Comparison of ENCODE assay signal across 9 cellular contexts in the genomic region with DNA sequence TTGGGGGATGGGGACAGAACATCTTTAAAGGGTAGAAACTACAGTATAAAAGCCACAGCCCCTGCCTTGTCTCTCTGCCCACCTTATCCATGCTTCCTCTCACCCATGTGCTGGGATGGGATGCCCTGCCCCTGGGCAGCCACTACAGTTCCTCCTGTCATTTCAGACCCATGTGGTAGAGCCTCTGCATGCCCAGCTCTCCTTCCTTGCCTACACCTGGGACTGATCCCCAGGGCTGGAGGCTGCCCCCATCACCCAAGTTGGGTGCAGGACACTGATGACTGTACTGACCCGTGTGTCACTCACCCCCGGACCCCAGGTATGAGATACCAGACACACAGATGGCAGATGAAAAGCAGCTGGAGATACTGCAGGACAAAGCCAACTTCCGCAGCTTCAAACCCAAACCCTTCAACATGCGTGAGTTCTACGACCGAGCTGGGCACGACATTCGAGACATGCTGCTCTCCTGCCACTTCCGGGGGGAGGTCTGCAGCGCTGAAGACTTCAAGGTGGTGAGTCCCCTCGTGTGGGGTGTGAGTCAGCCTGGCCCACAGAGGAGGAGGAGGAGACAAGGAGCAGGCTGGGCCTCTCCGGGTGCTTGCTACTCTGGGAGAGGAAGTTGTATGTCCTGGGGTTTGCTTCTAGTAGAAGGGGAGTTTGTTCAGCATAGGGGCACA. TPM values are rescaled to one million over a fixed set of nuclear protein-coding genes. Genes with fewer than 3 reads are reported as not detected.
DNase-seq lines count a peak whose midpoint lies in the region; FAIRE-seq and TF ChIP-seq lines count a peak whose summit lies in the region.
"Had no signal": no experiment of that assay in that cellular context is flagged by ENCODE, and none has a peak within 500 bp of the region (broad histone marks: within the 10 kb centered on the region; RNA-seq: fewer than 3 reads in every experiment).

No MANE protein-coding gene starts in this region.

- no CpG with 5 or more reads among the region's 12 CpGs for WGBS in mesendoderm (ENCODE audit: extremely low coverage, insufficient coverage, low lambda C conversion rate)

- H3K4me2 ChIP-seq in osteoblast (ENCODE audit: insufficient read depth, low read length) (no peak overlapping the region), mesendoderm (ENCODE audit: low read length) (no peak overlapping the region)

- H3K27ac ChIP-seq in osteoblast (ENCODE audit: low read depth, low read length) (no peak overlapping the region), mesendoderm (ENCODE audit: low read depth, low read length) (no peak overlapping the region)

- peak; percentile 5 for FAIRE-seq in GM12892 (lab: Jason Lieb, UNC)

- no peak overlapping the region for H4K5ac ChIP-seq in mesendoderm (ENCODE audit: low read length)

- H3K9ac ChIP-seq in mesendoderm (ENCODE audit: low read length): no peak overlapping the region

- TF ChIP-seq CTCF in osteoblast (IDR thresholded peaks at IDR 0.05; ENCODE audit: extremely low read depth, low read depth, low read length): no peak

- H3K27me3 ChIP-seq in osteoblast (ENCODE audit: insufficient read depth, low read length) (peaks cover 11% of the 10 kb centered on the region), mesendoderm (ENCODE audit: insufficient read depth, low read length, poor library complexity) (peaks cover 6% of the 10 kb centered on the region)

- no peak overlapping the region for H3K23ac ChIP-seq in mesendoderm (ENCODE audit: low read length)

- DNase-seq in GM12892 (ENCODE audit: insufficient read length): no peak
- DNase-seq in activated CD8-positive, alpha-beta memory T cell treated with anti-CD3 and anti-CD28 coated beads for 24 hours: peak; percentile 82
- peak; percentile 80 for DNase-seq in osteoblast (ENCODE audit: insufficient read length, low spot score, missing footprints)
- DNase-seq in mesendoderm: no peak
- no peak for DNase-seq in OCI-M1 (lab: John Stamatoyannopoulos, UW)
- no peak for DNase-seq in NCI-H82 treated with DMSO at 0.1 percent for 48 hours (lab: John Stamatoyannopoulos, UW; ENCODE audit: unreplicated experiment)
- DNase-seq: DMS153, NCI-H187 treated with DMSO at 0.1 percent for 48 hours had no signal

- no peak overlapping the region for H2AK5ac ChIP-seq in mesendoderm (ENCODE audit: low read length)

- no peak overlapping the region for H2BK5ac ChIP-seq in mesendoderm (ENCODE audit: low read length)

- no peak overlapping the region for H3K18ac ChIP-seq in mesendoderm (ENCODE audit: low read length)

- no peak for TF ChIP-seq POLR2A in GM12892 (IDR thresholded peaks at IDR 0.05; ENCODE audit: low read depth, low read length)

- no peak overlapping the region for H2BK15ac ChIP-seq in mesendoderm (replicated peaks; ENCODE audit: low read depth)

- H3K56ac ChIP-seq in mesendoderm (ENCODE audit: low read length): no peak overlapping the region

- H4K8ac ChIP-seq in mesendoderm (ENCODE audit: low read depth, low read length): no peak overlapping the region

- no peak overlapping the region for H2BK120ac ChIP-seq in mesendoderm (ENCODE audit: low read depth, low read length)

- H3K79me1 ChIP-seq in mesendoderm (ENCODE audit: low read length): no peaks in the 10 kb centered on the region

- H3K36me3 ChIP-seq in osteoblast (ENCODE audit: insufficient read depth, low read length) (no peaks in the 10 kb centered on the region), mesendoderm (ENCODE audit: control insufficient read depth, insufficient read depth, low read length) (no peaks in the 10 kb centered on the region)

- H4K20me1 ChIP-seq in osteoblast (ENCODE audit: insufficient read depth, low read length): peaks cover 3% of the 10 kb centered on the region

- peaks cover 6% of the 10 kb centered on the region for H3K4me1 ChIP-seq in osteoblast (ENCODE audit: insufficient read depth, low read length)
- H3K4me1 ChIP-seq in mesendoderm (ENCODE audit: control insufficient read depth, low read depth, low read length): peaks cover 3% of the 10 kb centered on the region

- H3K4me3 ChIP-seq in osteoblast (ENCODE audit: insufficient read depth, low read length) (no peak overlapping the region), mesendoderm (ENCODE audit: low read length) (no peak overlapping the region)

- no peak overlapping the region for H3K4ac ChIP-seq in mesendoderm (ENCODE audit: low read depth, low read length)

- H3K79me2 ChIP-seq in osteoblast (ENCODE audit: insufficient read depth, low read length) (no peaks in the 10 kb centered on the region), mesendoderm (ENCODE audit: control insufficient read depth, insufficient read depth, low read length) (no peaks in the 10 kb centered on the region)

- no peak overlapping the region for H2AFZ ChIP-seq in osteoblast (ENCODE audit: low read length)

- H3K9me3 ChIP-seq in osteoblast (ENCODE audit: low read depth, low read length): no peaks in the 10 kb centered on the region

RNA-seq across cellular contexts. Expression of a gene that starts 2.2 kb away (rescaled TPM):
- 0.51 TPM for polyA plus RNA-seq in GM12892 (2012; ENCODE audit: missing spikeins)
- total RNA-seq in osteoblast: 0.72 and 0.88 TPM in 2 replicates
- polyA plus RNA-seq in mesendoderm (2013, experiment 1 of 2): 0.59 TPM
- polyA plus RNA-seq in mesendoderm (2013, experiment 2 of 2): 0.73 TPM

RNA-seq across cellular contexts. Expression of a gene that starts 25.6 kb away (rescaled TPM):
- 43.4 TPM for polyA plus RNA-seq in GM12892 (2012; ENCODE audit: missing spikeins)
- 50.3 and 53.0 TPM in 2 replicates for total RNA-seq in osteoblast
- 94.9 TPM for polyA plus RNA-seq in mesendoderm (2013, experiment 1 of 2)
- 97.5 TPM for polyA plus RNA-seq in mesendoderm (2013, experiment 2 of 2)

RNA-seq across cellular contexts. Expression of a gene that starts 34.3 kb away (rescaled TPM):
- 41.6 TPM for polyA plus RNA-seq in GM12892 (2012; ENCODE audit: missing spikeins)
- total RNA-seq in osteoblast: 12.7 and 16.5 TPM in 2 replicates
- 43.4 TPM for polyA plus RNA-seq in mesendoderm (2013, experiment 1 of 2)
- polyA plus RNA-seq in mesendoderm (2013, experiment 2 of 2): 45.3 TPM

RNA-seq across cellular contexts. Expression of a gene that starts 44.2 kb away (rescaled TPM):
- polyA plus RNA-seq in GM12892 (2012; ENCODE audit: missing spikeins): 1.1 TPM
- under 0.01 TPM in 1 of 2 replicates, not detected in the other for total RNA-seq in osteoblast
- 0.27 TPM for polyA plus RNA-seq in mesendoderm (2013, experiment 1 of 2)
- 0.24 TPM for polyA plus RNA-seq in mesendoderm (2013, experiment 2 of 2)
- total RNA-seq: H4 had no signal

RNA-seq across cellular contexts. Expression of a gene that starts 52.5 kb away (rescaled TPM):
- 83.6 TPM for polyA plus RNA-seq in GM12892 (2012; ENCODE audit: missing spikeins)
- 29.0 and 29.8 TPM in 2 replicates for total RNA-seq in osteoblast
- polyA plus RNA-seq in mesendoderm (2013, experiment 1 of 2): 64.1 TPM
- 58.6 TPM for polyA plus RNA-seq in mesendoderm (2013, experiment 2 of 2)

Comparison
In these comparisons a context has a peak if more than half of its experiments do, and no peak if none do; other contexts are left out.
1. DNase-seq: peak in activated CD8-positive, alpha-beta memory T cell treated with anti-CD3 and anti-CD28 coated beads for 24 hours (single experiment) and osteoblast (single experiment); none in GM12892 (single experiment), mesendoderm (single experiment), OCI-M1 (single experiment) and NCI-H82 treated with DMSO at 0.1 percent for 48 hours (single experiment).